In genomic region chr4:153497091-153497531, GRCh38 we compare ENCODE assay signal across 8 cellular contexts. TPM values are rescaled to one million over a fixed set of nuclear protein-coding genes. Genes with fewer than 3 reads are reported as not detected.
DNase-seq lines count a peak whose midpoint lies in the region; ATAC-seq and TF ChIP-seq lines count a peak whose summit lies in the region.

No MANE protein-coding gene starts in this region.

- no peak overlapping the region for H3K4me3 ChIP-seq in iPS-20b (ENCODE audit: low read length)
- no peak overlapping the region for H3K4me3 ChIP-seq in aorta (ENCODE audit: low read length in 2 of 2)

- DNase-seq in GM13976 (ENCODE audit: low spot score) (peak; percentile 47), aorta (peak in 1 of 2 donors; percentile 23), NCI-H1417 treated with DMSO at 0.1 percent for 48 hours (lab: John Stamatoyannopoulos, UW) (no peak), SHP77 treated with DMSO at 0.1 percent for 48 hours (lab: John Stamatoyannopoulos, UW) (no peak), NCI-H1105 (lab: John Stamatoyannopoulos, UW) (no peak)
- peak; percentile 61 for DNase-seq in activated T-cell treated with anti-CD3 and anti-CD28 coated beads, Interleukin-2, amount 50 U/mL, for 1 hour

- 0 out of 2 replicates have a peak overlapping the region, but pooled peaks have one; percentile 21 for H3K9ac ChIP-seq in iPS-20b (ENCODE audit: low read depth, low read length)

- ATAC-seq in HG02885 (IDR thresholded peaks at IDR 0.05; ENCODE audit: poor library complexity, unreplicated experiment) (peak; percentile 45), aorta (ENCODE audit: low FRiP score) (no peak)

- H3K9me3 ChIP-seq in iPS-20b (ENCODE audit: insufficient read depth, low read depth, low read length) (no peaks in the 10 kb centered on the region), aorta (ENCODE audit: control insufficient read depth, low read length) (no peaks in the 10 kb centered on the region)

- intact Hi-C loops in aorta (cut with DNase I), result no loop called here

- no peak for TF ChIP-seq CTCF in GM13976 (IDR thresholded peaks at IDR 0.05; ENCODE audit: borderline replicate concordance, control extremely low read depth, extremely low read depth, insufficient read depth, missing control alignments)

- in situ Hi-C loops in GM13976 (cut with MboI; ENCODE audit: low sequenced_read_pairs, unreplicated experiment), result no loop called here

- H3K4me1 ChIP-seq in iPS-20b (ENCODE audit: insufficient read depth, low read length) (peaks cover 36% of the 10 kb centered on the region), aorta (ENCODE audit: control insufficient read depth in 1 of 2, insufficient read depth in 2 of 2, low read length in 2 of 2) (peaks cover 0 to 6% of the 10 kb centered on the region in 2 donors)

- H3K27me3 ChIP-seq in iPS-20b (ENCODE audit: insufficient read depth, low read length) (no peaks in the 10 kb centered on the region), aorta (ENCODE audit: control insufficient read depth in 1 of 2, insufficient read depth in 2 of 2, low read length in 1 of 2) (no peaks in the 10 kb centered on the region)

- 55 to 65% methylated on average over 4 of the region's 4 CpGs for WGBS in aorta, 2 donors

- H3K36me3 ChIP-seq in iPS-20b (ENCODE audit: insufficient read depth, low read depth, low read length), result no peaks in the 10 kb centered on the region
- no peaks in the 10 kb centered on the region for H3K36me3 ChIP-seq in aorta (ENCODE audit: control insufficient read depth in 1 of 2, insufficient read depth in 2 of 2, low read length in 1 of 2)

- H3K27ac ChIP-seq in iPS-20b (ENCODE audit: low read length) (no peak overlapping the region), aorta (ENCODE audit: low read depth in 1 of 2, low read length in 2 of 2) (peak overlapping the region; percentile 22 to 77)

RNA-seq across cellular contexts. Expression of gene TMEM131L, which starts 31.0 kb away (rescaled TPM):
- 10 to 100 TPM; 20.1 to 22.5 TPM for total RNA-seq in aorta
- polyA plus RNA-seq in aorta, result 10 to 100 TPM in 1 of 2 donors, 1 to 10 TPM in 1; 2.0 to 14.8 TPM

Comparison
In these comparisons a context has a peak if more than half of its experiments do, and no peak if none do; other contexts are left out.
1. DNase-seq: peak in GM13976 (single experiment) and activated T-cell treated with anti-CD3 and anti-CD28 coated beads, Interleukin-2, amount 50 U/mL, for 1 hour (single experiment); none in NCI-H1417 treated with DMSO at 0.1 percent for 48 hours (single experiment), SHP77 treated with DMSO at 0.1 percent for 48 hours (single experiment) and NCI-H1105 (single experiment).